Comparison of ENCODE assay signal across 13 cellular contexts in genomic region chr5:17221843-17222614, GRCh38. TPM values are rescaled to one million over a fixed set of nuclear protein-coding genes. Genes with fewer than 3 reads are reported as not detected.
DNase-seq lines count a peak whose midpoint lies in the region; ATAC-seq, FAIRE-seq and TF ChIP-seq lines count a peak whose summit lies in the region.
"Had no signal": no experiment of that assay in that cellular context is flagged by ENCODE, and none has a peak within 500 bp of the region (broad histone marks: within the 10 kb centered on the region; RNA-seq: fewer than 3 reads in every experiment).

No MANE protein-coding gene starts in this region.

- intact Hi-C loops in vagina (cut with DNase I), result no loop called here

- no peak overlapping the region for H3K4me2 ChIP-seq in keratinocyte (ENCODE audit: control insufficient read depth, extremely low read depth, insufficient read depth, low read depth, low read length)

- in situ Hi-C loops in HAP-1 (cut with MboI; ENCODE audit: low sequenced_read_pairs), result loop anchor here (25.0 kb wide), 2 partner anchors 760 to 1060 kb away; partner anchors contain the start of gene ZNF622

- TF ChIP-seq CTCF in keratinocyte (optimal IDR thresholded peaks at IDR 0.05 in 1 of 3, IDR thresholded peaks at IDR 0.05 in 1 of 3, conservative IDR thresholded peaks at IDR 0.05 in 1 of 3; ENCODE audit: extremely low read depth in 1 of 3, insufficient read depth in 2 of 3, low read length in 3 of 3) (no peak), vagina (IDR thresholded peaks at IDR 0.05) (no peak)

- H2AFZ ChIP-seq in keratinocyte (ENCODE audit: control insufficient read depth, low read length), result no peak overlapping the region

- no peak overlapping the region for H3K9ac ChIP-seq in keratinocyte (ENCODE audit: control insufficient read depth, extremely low read depth, insufficient read depth, low read length)

- ATAC-seq in HG02798 (IDR thresholded peaks at IDR 0.05; ENCODE audit: poor library complexity, unreplicated experiment), result peak; percentile 21
- ATAC-seq: effector memory CD8-positive, alpha-beta T cell; sciatic nerve had no signal

- H3K79me2 ChIP-seq in keratinocyte (ENCODE audit: control insufficient read depth, insufficient read depth, low read length), result peaks cover 89% of the 10 kb centered on the region

- no peak for FAIRE-seq in keratinocyte (lab: Jason Lieb, UNC)
- FAIRE-seq: kidney had no signal

- H4K20me1 ChIP-seq in keratinocyte (ENCODE audit: control insufficient read depth, extremely low read depth, insufficient read depth, low read length), result no peaks in the 10 kb centered on the region

- peak; percentile 37 for DNase-seq in Daoy (ENCODE audit: low read depth)
- peak; percentile 17 for DNase-seq in RPMI8226
- DNase-seq in keratinocyte (ENCODE audit: low read depth, low spot score), result no peak
- no peak for DNase-seq in stimulated activated CD4-positive, alpha-beta T cell treated with anti-CD3 and anti-CD28 coated beads, Interleukin-4, amount 100 ng/mL, for 24 hours
- no peak for DNase-seq in HAP-1 (ENCODE audit: low spot score in 2 of 2)
- no peak for DNase-seq in activated T-cell treated with anti-CD3 and anti-CD28 coated beads, Interleukin-2, amount 50 U/mL, for 1 hour
- no peak for DNase-seq in vagina (ENCODE audit: extremely low spot score in 2 of 2)
- DNase-seq: activated effector memory CD4-positive, alpha-beta T cell treated with Interleukin-2 at 50 U/mL for 16 hours; effector memory CD8-positive, alpha-beta T cell; HCEC 1CT; kidney had no signal

- peaks cover 2 to 7% of the 10 kb centered on the region in 2 experiments for H3K36me3 ChIP-seq in keratinocyte (ENCODE audit: control insufficient read depth in 2 of 2, extremely low read depth in 1 of 2, insufficient read depth in 2 of 2, low read length in 2 of 2)
- no peaks in the 10 kb centered on the region for H3K36me3 ChIP-seq in HAP-1 (replicated peaks)
- no peaks in the 10 kb centered on the region for H3K36me3 ChIP-seq in vagina

- dilution Hi-C loops in keratinocyte (cut with MboI; ENCODE audit: extremely low pct_ligation_motif_present, low sequenced_read_pairs), result no loop called here

- H3K27me3 ChIP-seq in keratinocyte (ENCODE audit: control insufficient read depth, extremely low read depth, insufficient read depth, low read length) (no peaks in the 10 kb centered on the region), HAP-1 (ENCODE audit: low read depth) (no peaks in the 10 kb centered on the region), vagina (no peaks in the 10 kb centered on the region)

- H3K9me3 ChIP-seq in keratinocyte (ENCODE audit: control insufficient read depth, low read depth, low read length) (no peaks in the 10 kb centered on the region), HAP-1 (no peaks in the 10 kb centered on the region), vagina (no peaks in the 10 kb centered on the region)

- H3K9me1 ChIP-seq in keratinocyte (ENCODE audit: control insufficient read depth, extremely low read depth, insufficient read depth, low read length), result no peaks in the 10 kb centered on the region

- H3K27ac ChIP-seq in keratinocyte (ENCODE audit: control insufficient read depth, insufficient read depth, low read length), result peak overlapping the region; percentile 28
- no peak overlapping the region for H3K27ac ChIP-seq in vagina

- H3K4me1 ChIP-seq in keratinocyte (ENCODE audit: control insufficient read depth, extremely low read depth, insufficient read depth, low read length), result peaks cover 47% of the 10 kb centered on the region
- H3K4me1 ChIP-seq in HAP-1, result peaks cover 60% of the 10 kb centered on the region
- H3K4me1 ChIP-seq in vagina, result peaks cover 20% of the 10 kb centered on the region

- H3K4me3 ChIP-seq in keratinocyte (ENCODE audit: control insufficient read depth in 2 of 3, extremely low read depth in 1 of 3, insufficient read depth in 2 of 3, low read depth in 1 of 3, low read length in 3 of 3), result no peak overlapping the region
- no peak overlapping the region for H3K4me3 ChIP-seq in HAP-1
- no peak overlapping the region for H3K4me3 ChIP-seq in vagina

- no peak for TF ChIP-seq POLR2A in vagina (IDR thresholded peaks at IDR 0.05)

RNA-seq across cellular contexts. Expression of gene BASP1, which starts 4.6 kb away (rescaled TPM):
- 114 and 124 TPM in 2 replicates for total RNA-seq in Daoy (2014; rRNA removed; shearing (Covaris generic))
- 112 to 155 TPM (median 127 TPM) in 3 replicates for polyA plus RNA-seq in keratinocyte
- 7.3 TPM for polyA plus RNA-seq in keratinocyte (2011; ENCODE audit: low read depth)
- polyA plus RNA-seq in keratinocyte (2011; cell fraction: cytosol; rRNA removed), result 162 and 198 TPM in 2 replicates
- polyA plus RNA-seq in keratinocyte (2011; cell fraction: nucleus; rRNA removed), result 97.7 and 103 TPM in 2 replicates
- 62.0 and 137 TPM in 2 replicates for polyA plus RNA-seq in keratinocyte (2012; ENCODE audit: low replicate concordance)
- polyA minus RNA-seq in keratinocyte, result 12.0 to 36.1 TPM (median 24.9 TPM) in 3 replicates
- 76.9 TPM for polyA minus RNA-seq in keratinocyte (2011; cell fraction: cytosol; rRNA and poly(A)+ RNA removed)
- polyA minus RNA-seq in keratinocyte (2011; cell fraction: nucleus; rRNA and poly(A)+ RNA removed), result 19.1 and 25.1 TPM in 2 replicates
- total RNA-seq in vagina, result 46.4 TPM

Comparison
In these comparisons a context has a peak if more than half of its experiments do, and no peak if none do; other contexts are left out.
1. DNase-seq: peak in Daoy (single experiment) and RPMI8226 (single experiment); none in keratinocyte (single experiment), stimulated activated CD4-positive, alpha-beta T cell treated with anti-CD3 and anti-CD28 coated beads, Interleukin-4, amount 100 ng/mL, for 24 hours (single experiment), HAP-1 (0 of 2), activated T-cell treated with anti-CD3 and anti-CD28 coated beads, Interleukin-2, amount 50 U/mL, for 1 hour (single experiment) and vagina (0 of 2).